In genomic region chr3:87771338-87772059, GRCh38 we compare ENCODE assay signal across 8 cellular contexts. TPM values are rescaled to one million over a fixed set of nuclear protein-coding genes. Genes with fewer than 3 reads are reported as not detected.
DNase-seq lines count a peak whose midpoint lies in the region; ATAC-seq lines count a peak whose summit lies in the region.

No MANE protein-coding gene starts in this region.

- peak; percentile 99 for ATAC-seq in GM19455 (IDR thresholded peaks at IDR 0.05; ENCODE audit: unreplicated experiment)
- ATAC-seq in HG03378 (IDR thresholded peaks at IDR 0.05; ENCODE audit: unreplicated experiment): peak; percentile 97

- in situ Hi-C loops in G401 (cut with HindIII; ENCODE audit: low sequenced_read_pairs): no loop called here

- DNase-seq in G401 (ENCODE audit: low spot score): peak; percentile 4
- DNase-seq in T-helper 1 cell: peak in 3 of 5 donors; percentile 14 to 38 (median 21)
- DNase-seq in ecto neural progenitor cell (ENCODE audit: low spot score): peak; percentile 48
- DNase-seq in myocyte (ENCODE audit: low read depth): peak; percentile 47
- no peak for DNase-seq in 8988T
- no peak for DNase-seq in NCI-H2227 treated with DMSO at 0.1 percent for 48 hours (lab: John Stamatoyannopoulos, UW)

RNA-seq across cellular contexts. Expression of gene HTR1F, which starts 21.0 kb away (rescaled TPM):
- total RNA-seq in G401 (2014; rRNA removed; shearing (Covaris generic)): not detected in 2 replicates
- total RNA-seq in myocyte: not detected in 2 replicates
- polyA plus RNA-seq in myocyte (2012): not detected

Comparison
In these comparisons a context has a peak if more than half of its experiments do, and no peak if none do; other contexts are left out.
1. DNase-seq: peak in G401 (single experiment), T-helper 1 cell (3 of 5), ecto neural progenitor cell (single experiment) and myocyte (single experiment); none in 8988T (single experiment) and NCI-H2227 treated with DMSO at 0.1 percent for 48 hours (single experiment).